28 cellular contexts compared by ENCODE assay signal in the genomic region with DNA sequence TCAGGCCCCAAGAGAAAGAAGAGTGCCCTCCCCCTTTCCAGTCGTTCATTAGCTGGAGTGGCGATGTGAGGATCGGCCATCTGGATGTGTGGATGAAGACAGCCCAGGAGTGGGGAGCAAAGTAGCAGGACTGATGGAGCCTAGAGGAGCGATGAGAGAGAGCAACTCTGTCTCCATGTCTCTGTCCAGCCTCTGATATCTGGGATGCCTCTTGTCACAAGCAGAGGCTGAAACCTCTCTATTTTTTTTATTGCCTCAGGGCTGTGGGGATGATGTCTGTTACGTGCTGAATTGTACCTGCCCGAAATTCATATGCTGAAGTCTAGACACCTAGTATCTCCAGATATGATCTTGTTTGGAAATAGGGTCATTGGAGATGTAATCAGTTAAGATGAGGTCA. TPM values are rescaled to one million over a fixed set of nuclear protein-coding genes. Genes with fewer than 3 reads are reported as not detected.
"Had no signal": no experiment of that assay in that cellular context is flagged by ENCODE, and none has a peak within 500 bp of the region (broad histone marks: within the 10 kb centered on the region; RNA-seq: fewer than 3 reads in every experiment).

No MANE protein-coding gene starts in this region.

- FAIRE-seq: astrocyte had no signal

- H3K9me3 ChIP-seq: SJCRH30, SK-N-SH had no signal

- ATAC-seq: activated CD4-positive, alpha-beta T cell treated with anti-CD3 and anti-CD28 coated beads for 36 hours; activated T-helper 17 cell treated with anti-CD3 and anti-CD28 coated beads, Interleukin-2, amount 50 U/mL, for 72 hours; Panc1; Right ventricle myocardium inferior had no signal

- H3K4me3 ChIP-seq: SJCRH30 had no signal

- H3K9me2 ChIP-seq: SK-N-SH had no signal

- H3K27ac ChIP-seq: SJCRH30, VCaP had no signal

- H3K9ac ChIP-seq: SK-N-SH had no signal

- H3K4me2 ChIP-seq: SK-N-SH had no signal

- H3K36me3 ChIP-seq: SJCRH30 had no signal

- H3K4me1 ChIP-seq: SJCRH30 had no signal

- DNase-seq: activated CD4-positive, alpha-beta memory T cell treated with anti-CD3 and anti-CD28 coated beads, Interleukin-2, amount 10 ng/mL, durations not matched to agents 7 days and 5 days; activated CD4-positive, alpha-beta T cell treated with anti-CD3 and anti-CD28 coated beads for 36 hours; activated CD4-positive, alpha-beta T cell treated with anti-CD3 and anti-CD28 coated beads, Interleukin-2, amount 50 U/mL, for 1 hour; activated gamma-delta T cell; activated naive CD4-positive, alpha-beta T cell treated with anti-CD3 and anti-CD28 coated beads for 36 hours; activated T-cell treated with anti-CD3 and anti-CD28 coated beads for 4 hours; activated T-cell treated with anti-CD3 and anti-CD28 coated beads, Interleukin-2, amount 50 U/mL, for 48 hours; amygdala; Kasumi-1; NCI-H1105 treated with DMSO at 0.1 percent for 48 hours; NCI-H1436 treated with DMSO at 0.1 percent for 48 hours; NCI-H187; NCI-H2081 treated with DMSO at 0.1 percent for 48 hours; NCI-H446; NCI-H526 treated with DMSO at 0.1 percent for 48 hours; NK-92 treated with Interleukin-12 subunit alpha and Interleukin-12 subunit beta, amount 100 ng/mL, for 24 hours; OCI-M1; RPMI8226; SJCRH30; SK-N-SH; T-helper 1 cell had no signal

RNA-seq across cellular contexts. Expression of gene SERPINA11, which starts 2.7 kb away (rescaled TPM):
- total RNA-seq: activated CD4-positive, alpha-beta memory T cell treated with anti-CD3 and anti-CD28 coated beads, Interleukin-2, amount 10 ng/mL, durations not matched to agents 7 days and 5 days; activated CD4-positive, alpha-beta T cell treated with anti-CD3 and anti-CD28 coated beads for 36 hours; activated CD8-positive, alpha-beta memory T cell treated with anti-CD3 and anti-CD28 coated beads for 36 hours; activated naive CD4-positive, alpha-beta T cell treated with anti-CD3 and anti-CD28 coated beads for 36 hours; activated T-helper 17 cell treated with anti-CD3 and anti-CD28 coated beads, Interleukin-2, amount 50 U/mL, for 72 hours; Right ventricle myocardium inferior; SJCRH30; T-helper 2 cell treated with Interferon-gamma antibody and Interleukin-4, amounts not matched to agents 100 ng/mL and 5 ng/mL, for 36 hours had no signal
- polyA plus RNA-seq: SK-N-SH had no signal

RNA-seq across cellular contexts. Expression of gene SERPINA9, which starts 26.1 kb away (rescaled TPM):
- total RNA-seq: activated CD4-positive, alpha-beta memory T cell treated with anti-CD3 and anti-CD28 coated beads, Interleukin-2, amount 10 ng/mL, durations not matched to agents 7 days and 5 days; activated CD4-positive, alpha-beta T cell treated with anti-CD3 and anti-CD28 coated beads for 36 hours; activated CD8-positive, alpha-beta memory T cell treated with anti-CD3 and anti-CD28 coated beads for 36 hours; activated naive CD4-positive, alpha-beta T cell treated with anti-CD3 and anti-CD28 coated beads for 36 hours; activated T-helper 17 cell treated with anti-CD3 and anti-CD28 coated beads, Interleukin-2, amount 50 U/mL, for 72 hours; astrocyte; Right ventricle myocardium inferior; SJCRH30; T-helper 2 cell treated with Interferon-gamma antibody and Interleukin-4, amounts not matched to agents 100 ng/mL and 5 ng/mL, for 36 hours had no signal
- polyA plus RNA-seq: SK-N-SH had no signal

RNA-seq across cellular contexts. Expression of gene SERPINA12, which starts 59.3 kb away (rescaled TPM):
- total RNA-seq: activated CD4-positive, alpha-beta memory T cell treated with anti-CD3 and anti-CD28 coated beads, Interleukin-2, amount 10 ng/mL, durations not matched to agents 7 days and 5 days; activated CD4-positive, alpha-beta T cell treated with anti-CD3 and anti-CD28 coated beads for 36 hours; activated CD8-positive, alpha-beta memory T cell treated with anti-CD3 and anti-CD28 coated beads for 36 hours; activated naive CD4-positive, alpha-beta T cell treated with anti-CD3 and anti-CD28 coated beads for 36 hours; activated T-helper 17 cell treated with anti-CD3 and anti-CD28 coated beads, Interleukin-2, amount 50 U/mL, for 72 hours; astrocyte; Right ventricle myocardium inferior; SJCRH30; T-helper 2 cell treated with Interferon-gamma antibody and Interleukin-4, amounts not matched to agents 100 ng/mL and 5 ng/mL, for 36 hours had no signal
- polyA plus RNA-seq: SK-N-SH had no signal
